Comparison of ENCODE assay signal across 8 cellular contexts in the genomic region with DNA sequence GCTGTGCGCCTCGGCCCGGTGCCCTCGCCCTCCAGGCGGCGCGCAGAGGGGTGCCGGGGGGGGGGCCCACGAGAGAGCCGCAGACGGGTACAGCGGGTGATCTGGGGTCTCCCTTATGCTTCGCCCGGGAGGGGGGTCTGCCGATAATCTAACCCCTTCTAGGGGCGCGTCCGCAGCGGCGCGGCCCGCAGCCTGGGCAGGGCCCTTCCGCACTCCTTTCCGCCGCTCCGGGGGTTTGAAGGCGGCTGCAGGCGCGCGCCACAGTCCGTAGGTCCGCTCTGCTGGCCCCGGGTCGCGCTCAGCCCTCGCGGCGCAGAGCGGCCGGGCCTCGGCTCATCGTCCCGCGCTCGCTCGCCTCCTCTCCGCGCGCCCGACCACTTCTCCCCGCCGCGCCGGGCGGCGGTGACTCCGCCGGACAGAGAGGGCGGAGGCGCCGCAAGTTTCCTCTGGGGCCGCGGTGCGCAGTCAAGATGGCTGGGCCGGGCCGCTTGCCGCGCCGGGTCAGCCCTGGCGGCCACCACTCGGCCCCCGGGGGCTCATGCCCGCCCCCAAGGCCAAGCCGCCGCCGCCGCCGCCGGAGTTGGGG. TPM values are rescaled to one million over a fixed set of nuclear protein-coding genes. Genes with fewer than 3 reads are reported as not detected.
DNase-seq lines count a peak whose midpoint lies in the region; ATAC-seq, FAIRE-seq and TF ChIP-seq lines count a peak whose summit lies in the region.

No MANE protein-coding gene starts in this region.

- peaks cover 19% of the 10 kb centered on the region for H3K27me3 ChIP-seq in foreskin keratinocyte
- no peaks in the 10 kb centered on the region for H3K27me3 ChIP-seq in pancreas

- peak; percentile 29 for ATAC-seq in GM19351 (IDR thresholded peaks at IDR 0.05; ENCODE audit: unreplicated experiment)
- peak; percentile 21 for ATAC-seq in HG03196 (IDR thresholded peaks at IDR 0.05; ENCODE audit: unreplicated experiment)
- peak; percentile 19 for ATAC-seq in foreskin keratinocyte
- peak; percentile 9 to 46 (median 25) for ATAC-seq in pancreas

- H3K4me3 Mint-ChIP-seq in Calu3 (ENCODE audit: low read depth, unreplicated experiment), result peak overlapping the region; percentile 87

- CTCF ChIA-PET in Calu3 (lab: Charles Lee), result interaction anchor here (0.7 to 1.5 kb wide), 4 partner anchors 129 to 334 kb away, joined by 3 to 5 read pairs (median 3); no protein-coding TSS in a partner anchor

- DNase-seq in Calu3 (no peak), foreskin keratinocyte (peak in 1 of 2 donors; percentile 28), pancreas (no peak), OCI-M1 (lab: John Stamatoyannopoulos, UW) (no peak), cerebellar cortex (ENCODE audit: low spot score) (no peak)
- DNase-seq in activated CD4-positive, alpha-beta T cell treated with anti-CD3 and anti-CD28 coated beads, Interleukin-2, amount 50 U/mL, for 48 hours, result peak; percentile 20 to 26

- 0% methylated on average over 73 to 79 of the region's 79 CpGs for WGBS in pancreas, 2 donors

- FAIRE-seq in pancreas (lab: Jason Lieb, UNC), result no peak

- intact Hi-C loops in Calu3 (cut with micrococcal nuclease; ENCODE audit: unreplicated experiment), result loop anchor here (1.0 kb wide), 1 partner anchor 140 kb away; no protein-coding TSS in a partner anchor
- intact Hi-C loops in pancreas (cut with DNase I), result loop anchor here in 1 of 3 donors (5.0 kb wide), 1 partner anchor 136 kb away; no protein-coding TSS in a partner anchor

- H3K4me1 Mint-ChIP-seq in Calu3 (ENCODE audit: low read depth, unreplicated experiment), result no peaks in the 10 kb centered on the region

- no peak overlapping the region for H3K27ac ChIP-seq in foreskin keratinocyte
- peak overlapping the region; percentile 88 to 94 (median 92) for H3K27ac ChIP-seq in pancreas

- peaks cover 32% of the 10 kb centered on the region for H3K36me3 Mint-ChIP-seq in Calu3 (ENCODE audit: insufficient read depth, unreplicated experiment)

- H3K4me3 ChIP-seq in pancreas, result peak overlapping the region; percentile 68 to 86 (median 81)

- TF ChIP-seq CTCF in Calu3 (IDR thresholded peaks at IDR 0.05; ENCODE audit: unreplicated experiment) (no peak), foreskin keratinocyte (conservative IDR thresholded peaks at IDR 0.05) (no peak), pancreas (IDR thresholded peaks at IDR 0.05) (no peak)

- H3K4me1 ChIP-seq in foreskin keratinocyte, result peaks cover 3% of the 10 kb centered on the region
- H3K4me1 ChIP-seq in pancreas, result no peaks in the 10 kb centered on the region

- BruUV-seq in Calu3 (replicated peaks; lab: Mats Ljungman, UMichigan), result no TSS peak

- H3K9me3 ChIP-seq in pancreas, result no peaks in the 10 kb centered on the region

- H3K36me3 ChIP-seq in pancreas, result no peaks in the 10 kb centered on the region

- H3K9me3 Mint-ChIP-seq in Calu3 (ENCODE audit: low read depth, unreplicated experiment), result no peaks in the 10 kb centered on the region

- no peak overlapping the region for H3K27ac Mint-ChIP-seq in Calu3 (ENCODE audit: unreplicated experiment)

- peaks cover 21% of the 10 kb centered on the region for H3K27me3 Mint-ChIP-seq in Calu3 (ENCODE audit: unreplicated experiment)

RNA-seq across cellular contexts. Expression of gene FZD8, which starts 0.6 kb away (rescaled TPM):
- 3.2 and 3.7 TPM in 2 replicates for total RNA-seq in Calu3 (2022)
- 7.0 and 8.6 TPM in 2 replicates for total RNA-seq in foreskin keratinocyte
- polyA plus RNA-seq in foreskin keratinocyte, result 4.1 and 4.8 TPM in 2 replicates
- total RNA-seq in pancreas, result 1 to 10 TPM; 4.3 to 7.8 (median 6.6) TPM
- polyA plus RNA-seq in pancreas, result 1 to 10 TPM; 2.3 to 3.4 TPM

RNA-seq across cellular contexts. Expression of gene GJD4, which starts 36.4 kb away (rescaled TPM):
- total RNA-seq in Calu3 (2022) (not detected in 2 replicates), foreskin keratinocyte (not detected in 2 replicates), pancreas (not detected)
- polyA plus RNA-seq in foreskin keratinocyte (not detected in 2 replicates), pancreas (under 1 TPM in 1 of 2 donors, not detected in 1; 0.11 TPM)

Comparison
In these comparisons a context has a peak if more than half of its experiments do, and no peak if none do; other contexts are left out.
1. DNase-seq: peak in activated CD4-positive, alpha-beta T cell treated with anti-CD3 and anti-CD28 coated beads, Interleukin-2, amount 50 U/mL, for 48 hours (2 of 2); none in Calu3 (single experiment), pancreas (0 of 6), OCI-M1 (single experiment) and cerebellar cortex (single experiment).
2. Peak in every context shown above with its lines, with median percentiles within 50 percentile points of each other: ATAC-seq.